Comparison of ENCODE assay signal across 34 cellular contexts in genomic region chr17:29278692-29279091, GRCh38. TPM values are rescaled to one million over a fixed set of nuclear protein-coding genes. Genes with fewer than 3 reads are reported as not detected.
"Had no signal": no experiment of that assay in that cellular context is flagged by ENCODE, and none has a peak within 500 bp of the region (broad histone marks: within the 10 kb centered on the region; RNA-seq: fewer than 3 reads in every experiment).

No MANE protein-coding gene starts in this region.

- H3K9me3 Mint-ChIP-seq: stimulated activated memory B cell treated with anti-CD40 and anti-IgM and Interleukin-4, amounts not matched to agents 10 μg/mL and 1 μg/mL and 100 μg/mL, for 72 hours had no signal

- H3K4me3 ChIP-seq: ascending aorta, cardiac muscle cell, colonic mucosa, gastrocnemius medialis, left ventricle myocardium inferior, lung, neural progenitor cell, psoas muscle, smooth muscle cell, tibial nerve had no signal

- H3K27ac Mint-ChIP-seq: neural progenitor cell; stimulated activated memory B cell treated with anti-CD40 and anti-IgM and Interleukin-4, amounts not matched to agents 10 μg/mL and 1 μg/mL and 100 μg/mL, for 72 hours had no signal

- H3K4me3 Mint-ChIP-seq: activated T-cell treated with anti-CD3 and anti-CD28 coated beads, Interleukin-2, amount 50 U/mL, for 4 hours; brain; natural killer cell; neural progenitor cell; stimulated activated memory B cell treated with anti-CD40 and anti-IgM and Interleukin-4, amounts not matched to agents 10 μg/mL and 1 μg/mL and 100 μg/mL, for 72 hours had no signal

- H2AFZ ChIP-seq: neural progenitor cell, parathyroid adenoma had no signal

- DNase-seq: activated CD4-positive, alpha-beta T cell treated with anti-CD3 and anti-CD28 coated beads for 4 hours; activated CD4-positive, alpha-beta T cell treated with anti-CD3 and anti-CD28 coated beads, Interleukin-2, amount 50 U/mL, for 4 hours; activated naive CD4-positive, alpha-beta T cell; activated T-cell treated with anti-CD3 and anti-CD28 coated beads, Interleukin-2, amount 50 U/mL, for 4 hours; cerebellar nuclear complex; colonic mucosa; effector CD8-positive, alpha-beta T cell; erythroblast; gastrocnemius medialis; glutamatergic neuron; islet precursor cell; left ventricle myocardium inferior; mesendoderm; natural killer cell; occipital lobe; psoas muscle; stimulated activated CD4-positive, alpha-beta T cell treated with anti-CD3 and anti-CD28 coated beads, Interleukin-1b, Interleukin-23, amount 100 ng/mL, for 48 hours; stimulated activated CD4-positive, alpha-beta T cell treated with anti-CD3 and anti-CD28 coated beads, Interleukin-4, amount 100 ng/mL, for 4 hours; stimulated activated CD8-positive, alpha-beta memory T cell treated with anti-CD3 and anti-CD28 coated beads, Interleukin-4, amount 100 ng/mL, for 48 hours had no signal

- H3K4me2 ChIP-seq: neural progenitor cell, smooth muscle cell had no signal

- H3K27ac ChIP-seq: ascending aorta, cardiac muscle cell, colonic mucosa, gastrocnemius medialis, left ventricle myocardium inferior, neural progenitor cell, parathyroid adenoma, psoas muscle, tibial nerve, VCaP had no signal

- H3K9ac ChIP-seq: neural progenitor cell, parathyroid adenoma had no signal

- H3K4me1 ChIP-seq: neural progenitor cell had no signal

- ATAC-seq: activated naive CD4-positive, alpha-beta T cell treated with anti-CD3 and anti-CD28 coated beads, Interleukin-2, amount 50 U/mL, for 72 hours; activated T-cell treated with anti-CD3 and anti-CD28 coated beads, Interleukin-2, amount 50 U/mL, for 4 hours; gastrocnemius medialis; natural killer cell; psoas muscle; stimulated activated memory B cell treated with anti-CD40 and anti-IgM and Interleukin-4, amounts not matched to agents 10 μg/mL and 1 μg/mL and 100 μg/mL, for 72 hours had no signal

- H3K9me3 ChIP-seq: ascending aorta, colonic mucosa, gastrocnemius medialis, left ventricle myocardium inferior, psoas muscle, tibial nerve had no signal

- H3K27me3 ChIP-seq: ascending aorta, cardiac muscle cell, colonic mucosa, gastrocnemius medialis, neural progenitor cell, tibial nerve had no signal

- H3K27me3 Mint-ChIP-seq: brain; stimulated activated memory B cell treated with anti-CD40 and anti-IgM and Interleukin-4, amounts not matched to agents 10 μg/mL and 1 μg/mL and 100 μg/mL, for 72 hours had no signal

RNA-seq across cellular contexts. Expression of gene CRYBA1, which starts 32.0 kb away (rescaled TPM):
- total RNA-seq: activated naive CD4-positive, alpha-beta T cell treated with anti-CD3 and anti-CD28 coated beads, Interleukin-2, amount 50 U/mL, for 72 hours; activated T-cell treated with anti-CD3 and anti-CD28 coated beads, Interleukin-2, amount 50 U/mL, for 4 hours; ascending aorta; cardiac muscle cell; colonic mucosa; dermis microvascular lymphatic vessel endothelial cell; gastrocnemius medialis; left ventricle myocardium inferior; lung; mononuclear cell; natural killer cell; occipital lobe; psoas muscle; smooth muscle cell; temporal lobe; tibial nerve; urinary bladder had no signal
- polyA plus RNA-seq: cardiac muscle cell, lung, psoas muscle, smooth muscle cell, urinary bladder had no signal
